ENCODE assay signal across 3 cellular contexts in genomic region chr5:59207416-59207815, GRCh38.
TF ChIP-seq lines count a peak whose summit lies in the region.

No MANE protein-coding gene starts in this region.

TF ChIP-seq in A549, 52 proteins besides CTCF, POLR2A, EP300 and RAD21 (continued from another document):
- TF ChIP-seq, protein P1, sequence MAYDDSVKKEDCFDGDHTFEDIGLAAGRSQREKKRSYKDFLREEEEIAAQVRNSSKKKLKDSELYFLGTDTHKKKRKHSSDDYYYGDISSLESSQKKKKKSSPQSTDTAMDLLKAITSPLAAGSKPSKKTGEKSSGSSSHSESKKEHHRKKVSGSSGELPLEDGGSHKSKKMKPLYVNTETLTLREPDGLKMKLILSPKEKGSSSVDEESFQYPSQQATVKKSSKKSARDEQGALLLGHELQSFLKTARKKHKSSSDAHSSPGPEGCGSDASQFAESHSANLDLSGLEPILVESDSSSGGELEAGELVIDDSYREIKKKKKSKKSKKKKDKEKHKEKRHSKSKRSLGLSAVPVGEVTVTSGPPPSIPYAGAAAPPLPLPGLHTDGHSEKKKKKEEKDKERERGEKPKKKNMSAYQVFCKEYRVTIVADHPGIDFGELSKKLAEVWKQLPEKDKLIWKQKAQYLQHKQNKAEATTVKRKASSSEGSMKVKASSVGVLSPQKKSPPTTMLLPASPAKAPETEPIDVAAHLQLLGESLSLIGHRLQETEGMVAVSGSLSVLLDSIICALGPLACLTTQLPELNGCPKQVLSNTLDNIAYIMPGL (CRISPR knock-in tag; IDR thresholded peaks at IDR 0.05; ENCODE audit: borderline replicate concordance) = no peak
- TF ChIP-seq, protein P2, sequence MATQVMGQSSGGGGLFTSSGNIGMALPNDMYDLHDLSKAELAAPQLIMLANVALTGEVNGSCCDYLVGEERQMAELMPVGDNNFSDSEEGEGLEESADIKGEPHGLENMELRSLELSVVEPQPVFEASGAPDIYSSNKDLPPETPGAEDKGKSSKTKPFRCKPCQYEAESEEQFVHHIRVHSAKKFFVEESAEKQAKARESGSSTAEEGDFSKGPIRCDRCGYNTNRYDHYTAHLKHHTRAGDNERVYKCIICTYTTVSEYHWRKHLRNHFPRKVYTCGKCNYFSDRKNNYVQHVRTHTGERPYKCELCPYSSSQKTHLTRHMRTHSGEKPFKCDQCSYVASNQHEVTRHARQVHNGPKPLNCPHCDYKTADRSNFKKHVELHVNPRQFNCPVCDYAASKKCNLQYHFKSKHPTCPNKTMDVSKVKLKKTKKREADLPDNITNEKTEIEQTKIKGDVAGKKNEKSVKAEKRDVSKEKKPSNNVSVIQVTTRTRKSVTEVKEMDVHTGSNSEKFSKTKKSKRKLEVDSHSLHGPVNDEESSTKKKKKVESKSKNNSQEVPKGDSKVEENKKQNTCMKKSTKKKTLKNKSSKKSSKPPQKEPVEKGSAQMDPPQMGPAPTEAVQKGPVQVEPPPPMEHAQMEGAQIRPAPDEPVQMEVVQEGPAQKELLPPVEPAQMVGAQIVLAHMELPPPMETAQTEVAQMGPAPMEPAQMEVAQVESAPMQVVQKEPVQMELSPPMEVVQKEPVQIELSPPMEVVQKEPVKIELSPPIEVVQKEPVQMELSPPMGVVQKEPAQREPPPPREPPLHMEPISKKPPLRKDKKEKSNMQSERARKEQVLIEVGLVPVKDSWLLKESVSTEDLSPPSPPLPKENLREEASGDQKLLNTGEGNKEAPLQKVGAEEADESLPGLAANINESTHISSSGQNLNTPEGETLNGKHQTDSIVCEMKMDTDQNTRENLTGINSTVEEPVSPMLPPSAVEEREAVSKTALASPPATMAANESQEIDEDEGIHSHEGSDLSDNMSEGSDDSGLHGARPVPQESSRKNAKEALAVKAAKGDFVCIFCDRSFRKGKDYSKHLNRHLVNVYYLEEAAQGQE (IDR thresholded peaks at IDR 0.05) = no peak
- TF ChIP-seq HEYL (CRISPR knock-in tag; IDR thresholded peaks at IDR 0.05) (no peak), CHD2 (IDR thresholded peaks at IDR 0.05; ENCODE audit: low read length, partially characterized antibody) (no peak), BHLHE40 (IDR thresholded peaks at IDR 0.05; ENCODE audit: low read depth, low read length) (no peak), MYC (IDR thresholded peaks at IDR 0.05; ENCODE audit: borderline replicate concordance, low read length) (no peak)
- TF ChIP-seq, protein P3, sequence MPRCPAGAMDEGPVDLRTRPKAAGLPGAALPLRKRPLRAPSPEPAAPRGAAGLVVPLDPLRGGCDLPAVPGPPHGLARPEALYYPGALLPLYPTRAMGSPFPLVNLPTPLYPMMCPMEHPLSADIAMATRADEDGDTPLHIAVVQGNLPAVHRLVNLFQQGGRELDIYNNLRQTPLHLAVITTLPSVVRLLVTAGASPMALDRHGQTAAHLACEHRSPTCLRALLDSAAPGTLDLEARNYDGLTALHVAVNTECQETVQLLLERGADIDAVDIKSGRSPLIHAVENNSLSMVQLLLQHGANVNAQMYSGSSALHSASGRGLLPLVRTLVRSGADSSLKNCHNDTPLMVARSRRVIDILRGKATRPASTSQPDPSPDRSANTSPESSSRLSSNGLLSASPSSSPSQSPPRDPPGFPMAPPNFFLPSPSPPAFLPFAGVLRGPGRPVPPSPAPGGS (IDR thresholded peaks at IDR 0.05) = no peak

TF ChIP-seq in K562, 482 proteins besides CTCF, POLR2A, EP300 and RAD21 (continued from another document):
- TF ChIP-seq CTCFL (IDR thresholded peaks at IDR 0.05; ENCODE audit: borderline replicate concordance, insufficient read depth, low read depth, low read length, poor library complexity, severe bottlenecking) = no peak

TF ChIP-seq in SK-N-SH treated with all-trans-retinoic acid at 6 μM for 48 hours, 23 proteins besides CTCF, POLR2A, EP300 and RAD21 (continued from another document):
- TF ChIP-seq PATZ1 (CRISPR knock-in tag; IDR thresholded peaks at IDR 0.05; ENCODE audit: borderline replicate concordance) = no peak
- TF ChIP-seq TOX (CRISPR knock-in tag; IDR thresholded peaks at IDR 0.05; ENCODE audit: borderline replicate concordance) = no peak
- no peak for TF ChIP-seq OSR1 (CRISPR knock-in tag; IDR thresholded peaks at IDR 0.05)
- no peak for TF ChIP-seq ZFP3 (CRISPR knock-in tag; IDR thresholded peaks at IDR 0.05)
- no peak for TF ChIP-seq ZNF70 (CRISPR knock-in tag; IDR thresholded peaks at IDR 0.05)
- no peak for TF ChIP-seq SNAI2 (CRISPR knock-in tag; IDR thresholded peaks at IDR 0.05)
- TF ChIP-seq TSHZ2 (CRISPR knock-in tag; IDR thresholded peaks at IDR 0.05) = no peak
- TF ChIP-seq, protein P4, sequence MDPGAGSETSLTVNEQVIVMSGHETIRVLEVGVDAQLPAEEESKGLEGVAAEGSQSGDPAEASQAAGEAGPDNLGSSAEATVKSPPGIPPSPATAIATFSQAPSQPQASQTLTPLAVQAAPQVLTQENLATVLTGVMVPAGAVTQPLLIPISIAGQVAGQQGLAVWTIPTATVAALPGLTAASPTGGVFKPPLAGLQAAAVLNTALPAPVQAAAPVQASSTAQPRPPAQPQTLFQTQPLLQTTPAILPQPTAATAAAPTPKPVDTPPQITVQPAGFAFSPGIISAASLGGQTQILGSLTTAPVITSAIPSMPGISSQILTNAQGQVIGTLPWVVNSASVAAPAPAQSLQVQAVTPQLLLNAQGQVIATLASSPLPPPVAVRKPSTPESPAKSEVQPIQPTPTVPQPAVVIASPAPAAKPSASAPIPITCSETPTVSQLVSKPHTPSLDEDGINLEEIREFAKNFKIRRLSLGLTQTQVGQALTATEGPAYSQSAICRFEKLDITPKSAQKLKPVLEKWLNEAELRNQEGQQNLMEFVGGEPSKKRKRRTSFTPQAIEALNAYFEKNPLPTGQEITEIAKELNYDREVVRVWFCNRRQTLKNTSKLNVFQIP (CRISPR knock-in tag; IDR thresholded peaks at IDR 0.05; ENCODE audit: borderline replicate concordance, low read depth) = no peak
- TF ChIP-seq GLIS3 (CRISPR knock-in tag; IDR thresholded peaks at IDR 0.05) = no peak
- TF ChIP-seq RARB (CRISPR knock-in tag; IDR thresholded peaks at IDR 0.05) = no peak
- TF ChIP-seq, protein P5, sequence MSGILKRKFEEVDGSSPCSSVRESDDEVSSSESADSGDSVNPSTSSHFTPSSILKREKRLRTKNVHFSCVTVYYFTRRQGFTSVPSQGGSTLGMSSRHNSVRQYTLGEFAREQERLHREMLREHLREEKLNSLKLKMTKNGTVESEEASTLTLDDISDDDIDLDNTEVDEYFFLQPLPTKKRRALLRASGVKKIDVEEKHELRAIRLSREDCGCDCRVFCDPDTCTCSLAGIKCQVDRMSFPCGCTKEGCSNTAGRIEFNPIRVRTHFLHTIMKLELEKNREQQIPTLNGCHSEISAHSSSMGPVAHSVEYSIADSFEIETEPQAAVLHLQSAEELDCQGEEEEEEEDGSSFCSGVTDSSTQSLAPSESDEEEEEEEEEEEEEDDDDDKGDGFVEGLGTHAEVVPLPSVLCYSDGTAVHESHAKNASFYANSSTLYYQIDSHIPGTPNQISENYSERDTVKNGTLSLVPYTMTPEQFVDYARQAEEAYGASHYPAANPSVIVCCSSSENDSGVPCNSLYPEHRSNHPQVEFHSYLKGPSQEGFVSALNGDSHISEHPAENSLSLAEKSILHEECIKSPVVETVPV (CRISPR knock-in tag; IDR thresholded peaks at IDR 0.05) = no peak
- TF ChIP-seq ZNF8 (CRISPR knock-in tag; IDR thresholded peaks at IDR 0.05) = no peak
- TF ChIP-seq, protein P6, sequence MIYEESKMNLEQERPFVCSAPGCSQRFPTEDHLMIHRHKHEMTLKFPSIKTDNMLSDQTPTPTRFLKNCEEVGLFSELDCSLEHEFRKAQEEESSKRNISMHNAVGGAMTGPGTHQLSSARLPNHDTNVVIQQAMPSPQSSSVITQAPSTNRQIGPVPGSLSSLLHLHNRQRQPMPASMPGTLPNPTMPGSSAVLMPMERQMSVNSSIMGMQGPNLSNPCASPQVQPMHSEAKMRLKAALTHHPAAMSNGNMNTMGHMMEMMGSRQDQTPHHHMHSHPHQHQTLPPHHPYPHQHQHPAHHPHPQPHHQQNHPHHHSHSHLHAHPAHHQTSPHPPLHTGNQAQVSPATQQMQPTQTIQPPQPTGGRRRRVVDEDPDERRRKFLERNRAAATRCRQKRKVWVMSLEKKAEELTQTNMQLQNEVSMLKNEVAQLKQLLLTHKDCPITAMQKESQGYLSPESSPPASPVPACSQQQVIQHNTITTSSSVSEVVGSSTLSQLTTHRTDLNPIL (CRISPR knock-in tag; IDR thresholded peaks at IDR 0.05; ENCODE audit: low read depth) = no peak
